In the genomic region with DNA sequence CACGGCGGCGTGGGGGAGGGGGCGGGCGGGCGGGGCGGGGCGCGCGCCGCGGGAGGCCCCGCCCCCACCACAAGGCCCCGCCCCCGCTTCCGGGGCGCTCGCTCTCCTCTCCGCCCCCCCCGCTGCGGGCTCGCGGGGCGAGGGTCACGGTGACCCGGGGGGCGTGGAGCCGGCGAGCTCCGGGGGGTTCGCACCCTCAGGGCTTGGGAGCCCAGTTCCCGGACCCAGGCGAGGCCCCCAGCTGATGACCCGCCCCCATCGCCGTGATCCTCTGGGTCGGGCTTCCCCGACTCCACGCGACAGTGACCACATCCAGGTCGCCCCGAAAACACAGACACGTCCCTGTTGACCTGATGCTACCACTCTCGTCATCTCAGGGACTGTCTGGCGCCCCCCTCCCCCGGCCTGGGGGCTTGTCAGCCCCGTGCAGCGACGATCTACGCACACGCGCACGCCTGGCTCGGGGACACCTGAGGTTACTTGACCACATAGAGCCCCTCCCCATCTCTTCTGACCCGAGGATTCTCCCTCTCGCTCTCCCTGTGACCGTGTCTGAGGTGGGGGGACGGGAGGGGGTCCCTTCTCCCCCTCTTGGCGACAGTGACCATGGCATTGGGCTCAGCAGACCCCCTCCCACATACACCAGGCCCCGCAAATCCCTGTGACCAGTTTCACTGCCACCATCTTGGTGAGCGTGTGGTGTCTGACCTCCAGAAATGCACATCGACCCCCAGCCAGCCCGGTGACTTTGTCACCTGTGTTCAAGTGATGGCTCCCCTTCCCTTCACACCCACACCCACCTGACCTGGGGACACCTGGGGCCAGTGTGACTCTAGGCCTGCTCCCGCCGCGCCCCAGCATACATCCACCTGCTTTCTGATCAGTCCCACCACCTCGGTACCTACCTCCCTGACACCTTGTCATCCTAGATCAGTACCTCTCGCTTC, we compare ENCODE assay signal across 8 cellular contexts. TPM values are rescaled to one million over a fixed set of nuclear protein-coding genes. Genes with fewer than 3 reads are reported as not detected.
DNase-seq lines count a peak whose midpoint lies in the region; ATAC-seq and TF ChIP-seq lines count a peak whose summit lies in the region.

No MANE protein-coding gene starts in this region.

- no peaks in the 10 kb centered on the region for H3K9me3 ChIP-seq in PC-9 (ENCODE audit: insufficient read depth, low read depth)

- H3K4me1 ChIP-seq in PC-9 (replicated peaks; ENCODE audit: insufficient read depth) = peaks cover 16% of the 10 kb centered on the region; the same call in 1 of the 2 replicates

- in situ Hi-C loops in brain microvascular endothelial cell (cut with HindIII; ENCODE audit: low pct_ligation_motif_present, low sequenced_read_pairs) = no loop called here

- no peaks in the 10 kb centered on the region for H3K27me3 ChIP-seq in PC-9 (ENCODE audit: insufficient read depth, low read depth)
- no peaks in the 10 kb centered on the region for H3K27me3 ChIP-seq in brain microvascular endothelial cell (replicated peaks)

- H3K4me2 ChIP-seq in PC-9 = peak overlapping the region; percentile 99

- H3K79me2 ChIP-seq in PC-9 (ENCODE audit: low read depth) = peaks cover 63% of the 10 kb centered on the region

- peaks cover 28% of the 10 kb centered on the region for H3K36me3 Mint-ChIP-seq in stimulated activated memory B cell treated with anti-CD40 and anti-IgM and Interleukin-4, amounts not matched to agents 10 μg/mL and 1 μg/mL and 100 μg/mL, for 72 hours

- H3K4me1 Mint-ChIP-seq in stimulated activated memory B cell treated with anti-CD40 and anti-IgM and Interleukin-4, amounts not matched to agents 10 μg/mL and 1 μg/mL and 100 μg/mL, for 72 hours = peaks cover 51% of the 10 kb centered on the region

- H2AFZ ChIP-seq in PC-9 = peak overlapping the region; percentile 79

- no peak for TF ChIP-seq CTCF in PC-9 (conservative IDR thresholded peaks at IDR 0.05)
- no peak for TF ChIP-seq CTCF in brain microvascular endothelial cell (IDR thresholded peaks at IDR 0.05; ENCODE audit: low read depth, low read length, missing control alignments)

- H3K36me3 ChIP-seq in PC-9 (ENCODE audit: low read depth) (no peaks in the 10 kb centered on the region), brain microvascular endothelial cell (replicated peaks) (peaks cover 13% of the 10 kb centered on the region)

- H3K4me3 ChIP-seq in PC-9 (peak overlapping the region; percentile 74), brain microvascular endothelial cell (ENCODE audit: low read depth, low read length) (peak overlapping the region; percentile 80)

- ATAC-seq in HG02610 (IDR thresholded peaks at IDR 0.05; ENCODE audit: unreplicated experiment) = peak; percentile 21
- peak; percentile 56 for ATAC-seq in left colon
- ATAC-seq in stimulated activated memory B cell treated with anti-CD40 and anti-IgM and Interleukin-4, amounts not matched to agents 10 μg/mL and 1 μg/mL and 100 μg/mL, for 72 hours = peak; percentile 74

- CTCF ChIA-PET in PC-9 (lab: Charles Lee) = interaction anchor here (0.6 to 2.2 kb wide), 3 partner anchors 17 to 51 kb away, joined by 3 to 10 read pairs (median 7); no protein-coding TSS in a partner anchor

- POLR2A ChIA-PET in PC-9 (lab: Charles Lee; ENCODE audit: unreplicated experiment) = interaction anchor here (0.6 to 1.1 kb wide), 5 partner anchors 15 to 41 kb away, joined by 3 to 34 read pairs (median 4); a partner anchor contains a TSS

- H3K27ac ChIP-seq in PC-9 = peak overlapping the region; percentile 17; the same call in 1 of the 2 replicates
- peak overlapping the region; percentile 65 for H3K27ac ChIP-seq in brain microvascular endothelial cell

- intact Hi-C loops in PC-9 (cut with micrococcal nuclease; ENCODE audit: unreplicated experiment) = loop anchor here (5.0 kb wide), 1 partner anchor 52 kb away; no protein-coding TSS in a partner anchor
- intact Hi-C loops in left colon (cut with DNase I, micrococcal nuclease) = no loop called here

- H3F3A ChIP-seq in PC-9 (ENCODE audit: insufficient read depth, low read depth) = peaks cover 19% of the 10 kb centered on the region; the same call in 1 of the 2 replicates

- no peaks in the 10 kb centered on the region for H3K9me3 Mint-ChIP-seq in stimulated activated memory B cell treated with anti-CD40 and anti-IgM and Interleukin-4, amounts not matched to agents 10 μg/mL and 1 μg/mL and 100 μg/mL, for 72 hours

- peak; percentile 61 for DNase-seq in activated CD4-positive, alpha-beta T cell treated with anti-CD3 and anti-CD28 coated beads for 48 hours
- no peak for DNase-seq in activated CD4-positive, alpha-beta T cell treated with anti-CD3 and anti-CD28 coated beads for 4 hours
- DNase-seq in PC-9 (no peak), brain microvascular endothelial cell (no peak), left colon (peak in 1 of 2 donors; percentile 74), middle frontal gyrus (ENCODE audit: extremely low spot score, low spot score) (no peak)

- H4K20me1 ChIP-seq in PC-9 (ENCODE audit: insufficient read depth) = peaks cover 39% of the 10 kb centered on the region

- H3K9me2 ChIP-seq in PC-9 (ENCODE audit: insufficient read depth) = no peaks in the 10 kb centered on the region

- H3K27me3 Mint-ChIP-seq in stimulated activated memory B cell treated with anti-CD40 and anti-IgM and Interleukin-4, amounts not matched to agents 10 μg/mL and 1 μg/mL and 100 μg/mL, for 72 hours = peaks cover 6% of the 10 kb centered on the region

- peak overlapping the region; percentile 87 for H3K4me3 Mint-ChIP-seq in stimulated activated memory B cell treated with anti-CD40 and anti-IgM and Interleukin-4, amounts not matched to agents 10 μg/mL and 1 μg/mL and 100 μg/mL, for 72 hours

- TSS peak; percentile 50 for BruUV-seq in PC-9 (replicated peaks; lab: Mats Ljungman, UMichigan)

- H3K27ac Mint-ChIP-seq in stimulated activated memory B cell treated with anti-CD40 and anti-IgM and Interleukin-4, amounts not matched to agents 10 μg/mL and 1 μg/mL and 100 μg/mL, for 72 hours = peak overlapping the region; percentile 88

RNA-seq across cellular contexts. Expression of a gene that starts 0.7 kb away (rescaled TPM):
- total RNA-seq in PC-9 (2021) (52.4 and 54.0 TPM in 2 replicates), left colon (10 to 100 TPM; 27.0 to 29.2 TPM)

RNA-seq across cellular contexts. Expression of a gene that starts 10.3 kb away (rescaled TPM):
- total RNA-seq in PC-9 (2021) (2.0 and 2.3 TPM in 2 replicates), left colon (under 1 TPM in 1 of 2 donors, not detected in 1; 0.53 TPM)

RNA-seq across cellular contexts. Expression of a gene that starts 15.8 kb away (rescaled TPM):
- total RNA-seq in PC-9 (2021) = 37.5 and 42.1 TPM in 2 replicates
- 10 to 100 TPM; 10.6 to 17.7 TPM for total RNA-seq in left colon

RNA-seq across cellular contexts. Expression of a gene that starts 16.0 kb away (rescaled TPM):
- total RNA-seq in PC-9 (2021) (24.1 and 24.4 TPM in 2 replicates), left colon (1 to 10 TPM; 2.7 to 3.1 TPM)

RNA-seq across cellular contexts. Expression of a gene that starts 21.6 kb away (rescaled TPM):
- total RNA-seq in PC-9 (2021) (54.5 and 71.2 TPM in 2 replicates), left colon (1 to 10 TPM in 1 of 2 donors, under 1 TPM in 1; 0.61 to 5.1 TPM)

Comparison
In these comparisons a context has a peak if more than half of its experiments do, and no peak if none do; other contexts are left out.
1. ATAC-seq: peak in every context shown above with its lines; median percentile 74 in stimulated activated memory B cell treated with anti-CD40 and anti-IgM and Interleukin-4, amounts not matched to agents 10 μg/mL and 1 μg/mL and 100 μg/mL, for 72 hours; 56 in left colon; 21 in HG02610.